Comparison of ENCODE assay signal across 20 cellular contexts in the genomic region with DNA sequence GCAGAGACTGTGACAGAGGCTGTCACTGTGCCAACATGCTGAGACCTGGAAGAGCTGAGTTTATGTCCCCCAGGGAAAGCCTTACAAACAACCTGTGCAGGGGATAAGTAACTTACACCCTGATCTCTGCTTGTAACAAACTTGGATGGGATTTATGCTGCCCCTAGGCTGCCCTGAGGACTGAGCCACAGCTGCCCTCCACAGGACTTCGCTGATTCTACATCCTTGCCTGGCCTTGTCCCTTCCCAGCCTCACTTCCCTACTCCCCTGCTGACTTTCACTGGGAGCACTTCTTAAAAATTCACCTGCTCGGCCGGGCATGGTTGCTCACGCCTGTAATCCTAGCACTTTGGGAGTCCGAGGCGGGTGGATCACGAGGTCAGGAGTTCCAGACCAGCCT.
"Had no signal": no experiment of that assay in that cellular context is flagged by ENCODE, and none has a peak within 500 bp of the region (broad histone marks: within the 10 kb centered on the region; RNA-seq: fewer than 3 reads in every experiment).

No MANE protein-coding gene starts in this region.

- H3K4me3 ChIP-seq: body of pancreas, coronary artery, testis had no signal

- FAIRE-seq: keratinocyte, urothelium cell line had no signal

- H3K4me1 ChIP-seq: body of pancreas, testis had no signal

- H3K4me3 Mint-ChIP-seq: nephron progenitor cell; stimulated activated naive CD8-positive, alpha-beta T cell treated with anti-CD3 and anti-CD28 coated beads, Interleukin-15, amount 100 ng/mL, for 72 hours had no signal

- H3K36me3 Mint-ChIP-seq: activated naive CD4-positive, alpha-beta T cell treated with anti-CD3 and anti-CD28 coated beads, Interleukin-2, amount 50 U/mL, for 72 hours had no signal

- H3K9me3 ChIP-seq: body of pancreas, testis had no signal

- H3K9me3 Mint-ChIP-seq: activated naive CD4-positive, alpha-beta T cell treated with anti-CD3 and anti-CD28 coated beads, Interleukin-2, amount 50 U/mL, for 72 hours; nephron progenitor cell; stimulated activated naive CD8-positive, alpha-beta T cell treated with anti-CD3 and anti-CD28 coated beads, Interleukin-15, amount 100 ng/mL, for 72 hours had no signal

- H3K27ac Mint-ChIP-seq: activated naive CD4-positive, alpha-beta T cell treated with anti-CD3 and anti-CD28 coated beads, Interleukin-2, amount 50 U/mL, for 72 hours; nephron progenitor cell had no signal

- DNase-seq: activated CD4-positive, alpha-beta T cell treated with anti-CD3 and anti-CD28 coated beads, Interleukin-2, amount 50 U/mL, for 4 hours; activated effector memory CD4-positive, alpha-beta T cell treated with anti-CD3 and anti-CD28 coated beads, Interleukin-2, amount 50 U/mL, for 16 hours; activated T-cell treated with anti-CD3 and anti-CD28 coated beads, Interleukin-2, amount 50 U/mL, for 1 hour; amniotic stem cell; body of pancreas; central memory CD4-positive, alpha-beta T cell; effector CD4-positive, alpha-beta T cell; foreskin melanocyte; head of caudate nucleus; left ventricle myocardium superior; nephron progenitor cell; stimulated activated CD4-positive, alpha-beta T cell treated with anti-CD3 and anti-CD28 coated beads, Interleukin-15, amount 100 ng/mL, for 24 hours; stimulated activated CD4-positive, alpha-beta T cell treated with anti-CD3 and anti-CD28 coated beads, Interleukin-4, amount 100 ng/mL, for 24 hours; stimulated activated naive CD8-positive, alpha-beta T cell treated with anti-CD3 and anti-CD28 coated beads, Interleukin-15, amount 100 ng/mL, for 72 hours; testis had no signal

- H3K4me1 Mint-ChIP-seq: stimulated activated naive CD8-positive, alpha-beta T cell treated with anti-CD3 and anti-CD28 coated beads, Interleukin-15, amount 100 ng/mL, for 72 hours had no signal

- ATAC-seq: activated CD4-positive, CD25-positive, alpha-beta regulatory T cell treated with anti-CD3 and anti-CD28 coated beads, Interleukin-2, amount 50 U/mL, for 24 hours; activated naive CD4-positive, alpha-beta T cell treated with anti-CD3 and anti-CD28 coated beads, Interleukin-2, amount 50 U/mL, for 72 hours; body of pancreas; left ventricle myocardium superior; stimulated activated naive CD8-positive, alpha-beta T cell treated with anti-CD3 and anti-CD28 coated beads, Interleukin-15, amount 100 ng/mL, for 72 hours had no signal

- H3K27ac ChIP-seq: body of pancreas, coronary artery, testis had no signal

- H3K27me3 ChIP-seq: body of pancreas, testis had no signal
